In genomic region chr12:9243999-9244649, GRCh38 we compare ENCODE assay signal across 20 cellular contexts. TPM values are rescaled to one million over a fixed set of nuclear protein-coding genes. Genes with fewer than 3 reads are reported as not detected.
DNase-seq lines count a peak whose midpoint lies in the region; ATAC-seq, FAIRE-seq and TF ChIP-seq lines count a peak whose summit lies in the region.
"Had no signal": no experiment of that assay in that cellular context is flagged by ENCODE, and none has a peak within 500 bp of the region (broad histone marks: within the 10 kb centered on the region; RNA-seq: fewer than 3 reads in every experiment).

No MANE protein-coding gene starts in this region.

- peaks cover 39% of the 10 kb centered on the region for H3K4me1 Mint-ChIP-seq in activated naive CD8-positive, alpha-beta T cell (ENCODE audit: low read depth)

- ATAC-seq in activated naive CD4-positive, alpha-beta T cell treated with anti-CD3 and anti-CD28 coated beads, Interleukin-2, amount 50 U/mL, for 72 hours: peak; percentile 60 to 82
- ATAC-seq in right lobe of liver (peak; percentile 51 to 65 (median 60)), GM18498 (IDR thresholded peaks at IDR 0.05; ENCODE audit: unreplicated experiment) (no peak)
- ATAC-seq: SK-N-SH treated with all-trans-retinoic acid at 6 μM for 48 hours, WTC11 had no signal

- no peak overlapping the region for H3K4me3 Mint-ChIP-seq in activated naive CD8-positive, alpha-beta T cell
- H3K4me3 Mint-ChIP-seq: HFFc6, naive B cell, WTC11 had no signal

- WGBS in right lobe of liver (ENCODE audit: insufficient coverage, low coverage, low lambda C conversion rate, missing lambda C conversion rate): 12% methylated on average over 1 of the region's 1 CpG
- WGBS in suprapubic skin: 76% methylated on average over 1 of the region's 1 CpG

- H3K36me3 ChIP-seq in right lobe of liver: no peaks in the 10 kb centered on the region
- no peaks in the 10 kb centered on the region for H3K36me3 ChIP-seq in suprapubic skin

- H3K9me3 ChIP-seq in right lobe of liver: no peaks in the 10 kb centered on the region
- no peaks in the 10 kb centered on the region for H3K9me3 ChIP-seq in suprapubic skin
- H3K9me3 ChIP-seq: testis had no signal

- H3K27ac ChIP-seq in right lobe of liver: peak overlapping the region; percentile 53 to 76 (median 69)
- peak overlapping the region; percentile 9 for H3K27ac ChIP-seq in suprapubic skin

- intact Hi-C loops in right lobe of liver (cut with DNase I): no loop called here

- H3K27me3 ChIP-seq in right lobe of liver: no peaks in the 10 kb centered on the region
- H3K27me3 ChIP-seq in suprapubic skin: no peaks in the 10 kb centered on the region
- H3K27me3 ChIP-seq: testis had no signal

- peak overlapping the region in 1 of 2 donors; percentile 94 for H3K27ac Mint-ChIP-seq in activated naive CD4-positive, alpha-beta T cell treated with anti-CD3 and anti-CD28 coated beads, Interleukin-2, amount 50 U/mL, for 72 hours
- H3K27ac Mint-ChIP-seq in activated naive CD8-positive, alpha-beta T cell: peak overlapping the region; percentile 95
- H3K27ac Mint-ChIP-seq: HFFc6, naive B cell, WTC11 had no signal

- H3K36me3 Mint-ChIP-seq in activated naive CD4-positive, alpha-beta T cell treated with anti-CD3 and anti-CD28 coated beads, Interleukin-2, amount 50 U/mL, for 72 hours: peaks cover 5% of the 10 kb centered on the region in 2 donors
- H3K36me3 Mint-ChIP-seq in activated naive CD8-positive, alpha-beta T cell: peaks cover 11% of the 10 kb centered on the region
- H3K36me3 Mint-ChIP-seq: WTC11 had no signal

- TF ChIP-seq CTCF in right lobe of liver (IDR thresholded peaks at IDR 0.05): no peak
- no peak for TF ChIP-seq CTCF in suprapubic skin (IDR thresholded peaks at IDR 0.05)

- no peak overlapping the region for H3K4me3 ChIP-seq in right lobe of liver
- no peak overlapping the region for H3K4me3 ChIP-seq in suprapubic skin
- H3K4me3 ChIP-seq: testis had no signal

- H3K9me3 Mint-ChIP-seq in activated naive CD4-positive, alpha-beta T cell treated with anti-CD3 and anti-CD28 coated beads, Interleukin-2, amount 50 U/mL, for 72 hours: peaks cover 0 to 3% of the 10 kb centered on the region in 2 donors
- H3K9me3 Mint-ChIP-seq in activated naive CD8-positive, alpha-beta T cell (ENCODE audit: low read depth): no peaks in the 10 kb centered on the region
- H3K9me3 Mint-ChIP-seq: WTC11 had no signal

- H3K4me1 ChIP-seq in right lobe of liver (peaks cover 0 to 25% (median 3%) of the 10 kb centered on the region in 4 donors), suprapubic skin (peaks cover 5% of the 10 kb centered on the region)
- H3K4me1 ChIP-seq: testis had no signal

- no peak for FAIRE-seq in GM12891 (lab: Jason Lieb, UNC)

- TF ChIP-seq POLR2A in right lobe of liver (IDR thresholded peaks at IDR 0.05): no peak
- TF ChIP-seq POLR2A in suprapubic skin (IDR thresholded peaks at IDR 0.05): no peak
- TF ChIP-seq POLR2A in GM12891 (IDR thresholded peaks at IDR 0.05; ENCODE audit: low read depth, low read length): no peak

- peaks cover 10% of the 10 kb centered on the region for H3K27me3 Mint-ChIP-seq in activated naive CD8-positive, alpha-beta T cell

- no peak for DNase-seq in activated naive CD4-positive, alpha-beta T cell treated with anti-CD3 and anti-CD28 coated beads, Interleukin-2, amount 50 U/mL, for 72 hours (ENCODE audit: low spot score in 2 of 2)
- DNase-seq in activated naive CD4-positive, alpha-beta T cell treated with anti-CD3 and anti-CD28 coated beads, Interleukin-2, amount 50 U/mL, for 16 hours: no peak
- DNase-seq in right lobe of liver: no peak
- DNase-seq in suprapubic skin (ENCODE audit: low spot score in 2 of 2): no peak
- DNase-seq in stimulated activated CD8-positive, alpha-beta memory T cell treated with anti-CD3 and anti-CD28 coated beads, Interleukin-4, amount 100 ng/mL, for 48 hours: no peak
- no peak for DNase-seq in GM12891 (ENCODE audit: insufficient read length, low spot score)
- DNase-seq: central memory CD4-positive, alpha-beta T cell; HFFc6; KBM-7; naive B cell; NCI-H1694 treated with DMSO at 0.1 percent for 48 hours; NCI-H748 treated with DMSO at 0.1 percent for 48 hours; occipital lobe had no signal

- no peak for TF ChIP-seq EP300 in suprapubic skin (IDR thresholded peaks at IDR 0.05)

TF ChIP-seq in GM12891, 5 proteins besides CTCF, POLR2A, EP300 and RAD21:
- TF ChIP-seq POU2F2 (IDR thresholded peaks at IDR 0.05; ENCODE audit: low read depth, low read length): no peak
- no peak for TF ChIP-seq POLR2AphosphoS5 (IDR thresholded peaks at IDR 0.05; ENCODE audit: low read depth, low read length)
- TF ChIP-seq PAX5 (IDR thresholded peaks at IDR 0.05; ENCODE audit: insufficient read depth, low read length, severe bottlenecking): no peak
- TF ChIP-seq TAF1 (IDR thresholded peaks at IDR 0.05; ENCODE audit: low read depth, low read length): no peak
- TF ChIP-seq SPI1 (IDR thresholded peaks at IDR 0.05; ENCODE audit: low read depth, low read length): no peak

RNA-seq across cellular contexts. Expression of gene PZP, which starts 35.9 kb away (rescaled TPM):
- not detected for total RNA-seq in activated naive CD4-positive, alpha-beta T cell treated with anti-CD3 and anti-CD28 coated beads, Interleukin-2, amount 50 U/mL, for 72 hours
- total RNA-seq in right lobe of liver: 100 to 1,000 TPM in 1 of 6 experiments, 10 to 100 TPM in 2, 1 to 10 TPM in 2, under 1 TPM in 1; 0.86 to 158 (median 11.1) TPM
- under 1 TPM in 1 of 4 donors, not detected in 3; 0.15 TPM for total RNA-seq in suprapubic skin
- not detected for polyA plus RNA-seq in GM12891 (2012; ENCODE audit: low read depth, missing spikeins)
- total RNA-seq: G401, HFFc6, HT-29, occipital lobe had no signal
